18 cellular contexts compared by ENCODE assay signal in the genomic region with DNA sequence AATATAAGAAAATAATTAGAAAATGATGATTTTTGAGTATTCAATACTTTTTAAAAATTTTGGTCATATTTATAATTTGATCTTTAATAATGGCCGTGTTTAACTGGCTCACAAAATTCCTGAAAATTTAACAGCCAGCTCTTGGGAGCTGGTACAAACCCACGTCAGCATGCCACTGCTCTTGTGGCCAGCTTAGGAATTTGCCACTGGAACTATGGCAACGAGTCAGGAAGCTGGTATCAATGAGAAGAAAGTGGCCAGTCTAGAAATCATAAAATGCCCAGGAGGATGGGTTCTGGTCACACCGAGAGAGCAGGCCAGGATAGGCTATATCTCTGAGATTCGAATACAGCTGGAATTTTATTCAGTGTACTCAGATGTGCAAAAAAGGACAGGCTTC.
DNase-seq lines count a peak whose midpoint lies in the region; ATAC-seq and TF ChIP-seq lines count a peak whose summit lies in the region.
"Had no signal": no experiment of that assay in that cellular context is flagged by ENCODE, and none has a peak within 500 bp of the region (broad histone marks: within the 10 kb centered on the region; RNA-seq: fewer than 3 reads in every experiment).

No MANE protein-coding gene starts in this region.

- H3F3A ChIP-seq in DOHH2 (ENCODE audit: control insufficient read depth, insufficient read depth) = no peaks in the 10 kb centered on the region

- peaks cover 20% of the 10 kb centered on the region for H3K27me3 Mint-ChIP-seq in activated CD4-positive, alpha-beta T cell treated with anti-CD3 and anti-CD28 coated beads, Interleukin-2, amount 10 ng/mL, durations not matched to agents 24 days and 14 days
- H3K27me3 Mint-ChIP-seq: activated B cell treated with CpG ODN at 0.5 μM for 24 hours had no signal

- H3K36me3 ChIP-seq in DOHH2 (ENCODE audit: control insufficient read depth, low read length) (no peaks in the 10 kb centered on the region), SJSA1 (no peaks in the 10 kb centered on the region), psoas muscle (ENCODE audit: insufficient read depth in 1 of 2, low read depth in 1 of 2) (no peaks in the 10 kb centered on the region)
- H3K36me3 ChIP-seq: HAP-1, suprapubic skin had no signal

- intact Hi-C loops in activated CD4-positive, alpha-beta T cell treated with anti-CD3 and anti-CD28 coated beads, Interleukin-2, amount 10 ng/mL, durations not matched to agents 24 days and 14 days (cut with micrococcal nuclease) = no loop called here
- intact Hi-C loops in psoas muscle (cut with DNase I) = loop anchor here in 1 of 2 donors (10.0 kb wide), 1 partner anchor 287 kb away; no protein-coding TSS in a partner anchor

- H3K27me3 ChIP-seq in DOHH2 (ENCODE audit: control insufficient read depth, low read length) (peaks cover 3% of the 10 kb centered on the region; the same call in 1 of the 2 replicates), SJSA1 (replicated peaks) (no peaks in the 10 kb centered on the region), psoas muscle (ENCODE audit: insufficient read depth in 3 of 3, low read length in 2 of 3) (no peaks in the 10 kb centered on the region)
- H3K27me3 ChIP-seq: hepatocyte, suprapubic skin had no signal

- TF ChIP-seq CTCF in DOHH2 (IDR thresholded peaks at IDR 0.05; ENCODE audit: low read depth, low read length, poor library complexity, severe bottlenecking) = no peak
- no peak for TF ChIP-seq CTCF in psoas muscle (IDR thresholded peaks at IDR 0.05)

- no peaks in the 10 kb centered on the region for H3K9me3 Mint-ChIP-seq in activated CD4-positive, alpha-beta T cell treated with anti-CD3 and anti-CD28 coated beads, Interleukin-2, amount 10 ng/mL, durations not matched to agents 24 days and 14 days
- H3K9me3 Mint-ChIP-seq: activated B cell treated with CpG ODN at 0.5 μM for 24 hours had no signal

- no peaks in the 10 kb centered on the region for H3K36me3 Mint-ChIP-seq in activated CD4-positive, alpha-beta T cell treated with anti-CD3 and anti-CD28 coated beads, Interleukin-2, amount 10 ng/mL, durations not matched to agents 24 days and 14 days (ENCODE audit: low read depth)

- TF ChIP-seq POLR2A in erythroblast (IDR thresholded peaks at IDR 0.05; ENCODE audit: low read length) = no peak

- H3K27ac ChIP-seq in DOHH2 (ENCODE audit: low read depth, low read length) = no peak overlapping the region
- peak overlapping the region; percentile 40 for H3K27ac ChIP-seq in SJSA1
- no peak overlapping the region for H3K27ac ChIP-seq in psoas muscle
- H3K27ac ChIP-seq: hepatocyte, suprapubic skin had no signal

- H3K4me1 ChIP-seq in DOHH2 (ENCODE audit: control insufficient read depth, low read length) (peaks cover 17% of the 10 kb centered on the region), SJSA1 (replicated peaks) (peaks cover 41% of the 10 kb centered on the region), psoas muscle (no peaks in the 10 kb centered on the region)
- H3K4me1 ChIP-seq: HAP-1 had no signal

- H4K20me1 ChIP-seq in DOHH2 (ENCODE audit: control insufficient read depth, insufficient read depth, low read depth, low read length) = no peaks in the 10 kb centered on the region

- no peak overlapping the region for H3K27ac Mint-ChIP-seq in activated CD4-positive, alpha-beta T cell treated with anti-CD3 and anti-CD28 coated beads, Interleukin-2, amount 10 ng/mL, durations not matched to agents 24 days and 14 days

- peaks cover 4% of the 10 kb centered on the region for H3K4me1 Mint-ChIP-seq in activated CD4-positive, alpha-beta T cell treated with anti-CD3 and anti-CD28 coated beads, Interleukin-2, amount 10 ng/mL, durations not matched to agents 24 days and 14 days

- H3K4me2 ChIP-seq in DOHH2 (ENCODE audit: low read length) = peak overlapping the region; percentile 57
- H3K4me2 ChIP-seq: hepatocyte had no signal

- WGBS in psoas muscle, 3 donors = 65 to 84% (median 73%) methylated on average over 5 of the region's 5 CpGs

- H3K79me2 ChIP-seq in DOHH2 (ENCODE audit: control insufficient read depth, low read length) = no peaks in the 10 kb centered on the region
- H3K79me2 ChIP-seq: hepatocyte had no signal

- H3K9me3 ChIP-seq in DOHH2 (ENCODE audit: control insufficient read depth, insufficient read depth, low read length) = no peaks in the 10 kb centered on the region
- no peaks in the 10 kb centered on the region for H3K9me3 ChIP-seq in SJSA1 (replicated peaks)
- no peaks in the 10 kb centered on the region for H3K9me3 ChIP-seq in psoas muscle
- H3K9me3 ChIP-seq: HAP-1, suprapubic skin had no signal

- no peak overlapping the region for H3K4me3 ChIP-seq in DOHH2 (ENCODE audit: low read length)
- H3K4me3 ChIP-seq in SJSA1 = no peak overlapping the region
- H3K4me3 ChIP-seq in psoas muscle = no peak overlapping the region
- H3K4me3 ChIP-seq: HAP-1, hepatocyte, suprapubic skin had no signal

- H3K9me2 ChIP-seq in DOHH2 (replicated peaks; ENCODE audit: control insufficient read depth, low read length) = no peaks in the 10 kb centered on the region

- DNase-seq in SJSA1 (ENCODE audit: low read depth in 1 of 2, low spot score in 2 of 2) = peak in 1 of 2 experiments; percentile 30
- peak; percentile 47 for DNase-seq in glomerular visceral epithelial cell (ENCODE audit: extremely low spot score)
- DNase-seq in renal cortical epithelial cell (ENCODE audit: low read depth) = peak; percentile 39
- no peak for DNase-seq in activated CD4-positive, alpha-beta T cell treated with anti-CD3 and anti-CD28 coated beads, Interleukin-2, amount 10 ng/mL, durations not matched to agents 24 days and 14 days
- no peak for DNase-seq in germinal center (ENCODE audit: low spot score)
- DNase-seq in psoas muscle = no peak
- DNase-seq in erythroblast (lab: John Stamatoyannopoulos, UW) = no peak
- DNase-seq: activated B cell treated with CpG ODN at 0.5 μM for 24 hours; effector CD4-positive, alpha-beta T cell; NCI-H1694; NCI-H345; stimulated activated CD4-positive, alpha-beta T cell treated with anti-CD3 and anti-CD28 coated beads, Interleukin-2, amount 100 ng/mL, for 48 hours; T-helper 1 cell had no signal

- ATAC-seq in psoas muscle = no peak
- ATAC-seq: Right ventricle myocardium inferior had no signal

- H3K4me3 Mint-ChIP-seq in activated CD4-positive, alpha-beta T cell treated with anti-CD3 and anti-CD28 coated beads, Interleukin-2, amount 10 ng/mL, durations not matched to agents 24 days and 14 days = no peak overlapping the region
- H3K4me3 Mint-ChIP-seq: activated B cell treated with CpG ODN at 0.5 μM for 24 hours had no signal

Comparison
In these comparisons a context has a peak if more than half of its experiments do, and no peak if none do; other contexts are left out.
1. DNase-seq: peak in glomerular visceral epithelial cell (single experiment) and renal cortical epithelial cell (single experiment); none in activated CD4-positive, alpha-beta T cell treated with anti-CD3 and anti-CD28 coated beads, Interleukin-2, amount 10 ng/mL, durations not matched to agents 24 days and 14 days (single experiment), germinal center (single experiment), psoas muscle (0 of 2) and erythroblast (0 of 2).